ENCODE assay signal across 40 cellular contexts in genomic region chr13:107884564-107884963, GRCh38.
"Had no signal": no experiment of that assay in that cellular context is flagged by ENCODE, and none has a peak within 500 bp of the region (broad histone marks: within the 10 kb centered on the region; RNA-seq: fewer than 3 reads in every experiment).

No MANE protein-coding gene starts in this region.

- H3K27ac ChIP-seq: ascending aorta, cardiac muscle cell, WERI-Rb-1 had no signal

- H3K27me3 ChIP-seq: ascending aorta, body of pancreas, brain microvascular endothelial cell, cardiac muscle cell had no signal

- H3K9me3 Mint-ChIP-seq: activated CD4-positive, alpha-beta T cell treated with anti-CD3 and anti-CD28 coated beads, Interleukin-2, amount 10 ng/mL, durations not matched to agents 7 days and 5 days; activated T-helper 2 cell treated with anti-CD3 and anti-CD28 coated beads, Interferon-gamma antibody, Interleukin-2, Interleukin-4, amounts not matched to agents 10 μg/mL and 5 μg/mL and 100 μg/mL, durations not matched to agents 14 hours and 24 hours and 36 hours had no signal

- H3K4me1 ChIP-seq: ascending aorta, body of pancreas had no signal

- FAIRE-seq: bronchial epithelial cell, TTC549 had no signal

- DNase-seq: activated CD4-positive, alpha-beta memory T cell treated with anti-CD3 and anti-CD28 coated beads, Interleukin-2, amount 10 ng/mL, durations not matched to agents 7 days and 5 days; activated CD4-positive, alpha-beta T cell treated with anti-CD3 and anti-CD28 coated beads for 1 hour; activated CD4-positive, alpha-beta T cell treated with anti-CD3 and anti-CD28 coated beads for 36 hours; activated CD4-positive, alpha-beta T cell treated with anti-CD3 and anti-CD28 coated beads for 48 hours; activated CD4-positive, alpha-beta T cell treated with anti-CD3 and anti-CD28 coated beads, Interleukin-2, amount 10 ng/mL, durations not matched to agents 7 days and 5 days; activated CD4-positive, alpha-beta T cell treated with anti-CD3 and anti-CD28 coated beads, Interleukin-2, amount 50 U/mL, for 48 hours; activated CD4-positive, CD25-positive, alpha-beta regulatory T cell; activated CD8-positive, alpha-beta memory T cell treated with anti-CD3 and anti-CD28 coated beads for 24 hours; activated CD8-positive, alpha-beta memory T cell treated with anti-CD3 and anti-CD28 coated beads, Interleukin-2, amount 10 ng/mL, durations not matched to agents 7 days and 5 days; activated CD8-positive, alpha-beta memory T cell treated with anti-CD3 and anti-CD28 coated beads, Interleukin-2, amount 50 U/mL, for 48 hours; activated CD8-positive, alpha-beta T cell treated with anti-CD3 and anti-CD28 coated beads, Interleukin-2, amount 10 ng/mL, durations not matched to agents 7 days and 5 days; activated effector memory CD4-positive, alpha-beta T cell treated with Interleukin-2 at 50 U/mL for 16 hours; activated gamma-delta T cell; activated naive CD4-positive, alpha-beta T cell treated with anti-CD3 and anti-CD28 coated beads, Interleukin-2, amount 10 ng/mL, durations not matched to agents 7 days and 5 days; activated naive CD4-positive, alpha-beta T cell treated with Interleukin-2 at 50 U/mL for 16 hours; activated naive CD8-positive, alpha-beta T cell treated with anti-CD3 and anti-CD28 coated beads, Interleukin-2, amount 10 ng/mL, durations not matched to agents 7 days and 5 days; activated naive CD8-positive, alpha-beta T cell treated with anti-CD3 and anti-CD28 coated beads, Interleukin-2, amount 50 U/mL, for 24 hours; activated T-cell treated with anti-CD3 and anti-CD28 coated beads, Interleukin-2, amount 50 U/mL, for 24 hours; activated T-cell treated with anti-CD3 and anti-CD28 coated beads, Interleukin-2, amount 50 U/mL, for 48 hours; amygdala; anterior cingulate cortex; body of pancreas; brain microvascular endothelial cell; cerebellar nuclear complex; T-helper 1 cell; T-helper 2 cell; T-helper 9 cell; WERI-Rb-1 had no signal

- H3K27me3 Mint-ChIP-seq: activated CD4-positive, alpha-beta memory T cell treated with anti-CD3 and anti-CD28 coated beads, Interleukin-2, amount 10 ng/mL, durations not matched to agents 7 days and 5 days; activated CD4-positive, alpha-beta T cell treated with anti-CD3 and anti-CD28 coated beads for 36 hours; activated CD4-positive, alpha-beta T cell treated with anti-CD3 and anti-CD28 coated beads, Interleukin-2, amount 10 ng/mL, durations not matched to agents 7 days and 5 days; activated CD8-positive, alpha-beta memory T cell treated with anti-CD3 and anti-CD28 coated beads, Interleukin-2, amount 10 ng/mL, durations not matched to agents 7 days and 5 days; activated naive CD4-positive, alpha-beta T cell treated with anti-CD3 and anti-CD28 coated beads, Interleukin-2, amount 10 ng/mL, durations not matched to agents 7 days and 5 days; activated naive CD4-positive, alpha-beta T cell treated with anti-CD3 and anti-CD28 coated beads, Interleukin-2, amount 50 U/mL, for 24 hours; activated naive CD8-positive, alpha-beta T cell; activated naive CD8-positive, alpha-beta T cell treated with anti-CD3 and anti-CD28 coated beads, Interleukin-2, amount 10 ng/mL, durations not matched to agents 7 days and 5 days; activated naive CD8-positive, alpha-beta T cell treated with anti-CD3 and anti-CD28 coated beads, Interleukin-2, amount 50 U/mL, for 24 hours; activated T-cell treated with anti-CD3 and anti-CD28 coated beads, Interleukin-2, amount 50 U/mL, for 24 hours; central memory CD8-positive, alpha-beta T cell had no signal

- H3K9me3 ChIP-seq: ascending aorta, body of pancreas had no signal

- H3K36me3 Mint-ChIP-seq: activated CD8-positive, alpha-beta memory T cell treated with anti-CD3 and anti-CD28 coated beads, Interleukin-2, amount 10 ng/mL, durations not matched to agents 7 days and 5 days; activated naive CD4-positive, alpha-beta T cell treated with anti-CD3 and anti-CD28 coated beads, Interleukin-2, amount 10 ng/mL, durations not matched to agents 7 days and 5 days; activated naive CD4-positive, alpha-beta T cell treated with anti-CD3 and anti-CD28 coated beads, Interleukin-2, amount 50 U/mL, for 24 hours; activated naive CD8-positive, alpha-beta T cell; activated naive CD8-positive, alpha-beta T cell treated with anti-CD3 and anti-CD28 coated beads, Interleukin-2, amount 10 ng/mL, durations not matched to agents 7 days and 5 days had no signal

- H3K36me3 ChIP-seq: ascending aorta, brain microvascular endothelial cell, cardiac muscle cell, WERI-Rb-1 had no signal

- H3K4me3 ChIP-seq: ascending aorta, body of pancreas, cardiac muscle cell had no signal

- H3K27ac Mint-ChIP-seq: activated CD4-positive, alpha-beta memory T cell treated with anti-CD3 and anti-CD28 coated beads, Interleukin-2, amount 10 ng/mL, durations not matched to agents 7 days and 5 days; activated CD4-positive, alpha-beta T cell treated with anti-CD3 and anti-CD28 coated beads for 36 hours; activated CD4-positive, alpha-beta T cell treated with anti-CD3 and anti-CD28 coated beads, Interleukin-2, amount 10 ng/mL, durations not matched to agents 7 days and 5 days; activated CD8-positive, alpha-beta memory T cell treated with anti-CD3 and anti-CD28 coated beads, Interleukin-2, amount 10 ng/mL, durations not matched to agents 7 days and 5 days; activated CD8-positive, alpha-beta T cell treated with anti-CD3 and anti-CD28 coated beads, Interleukin-2, amount 10 ng/mL, durations not matched to agents 7 days and 5 days; activated naive CD4-positive, alpha-beta T cell treated with anti-CD3 and anti-CD28 coated beads, Interleukin-2, amount 10 ng/mL, durations not matched to agents 7 days and 5 days; activated naive CD4-positive, alpha-beta T cell treated with anti-CD3 and anti-CD28 coated beads, Interleukin-2, amount 50 U/mL, for 24 hours; activated naive CD8-positive, alpha-beta T cell; activated naive CD8-positive, alpha-beta T cell treated with anti-CD3 and anti-CD28 coated beads, Interleukin-2, amount 10 ng/mL, durations not matched to agents 7 days and 5 days; activated naive CD8-positive, alpha-beta T cell treated with anti-CD3 and anti-CD28 coated beads, Interleukin-2, amount 50 U/mL, for 24 hours; activated T-cell treated with anti-CD3 and anti-CD28 coated beads, Interleukin-2, amount 50 U/mL, for 24 hours; activated T-helper 2 cell treated with anti-CD3 and anti-CD28 coated beads, Interferon-gamma antibody, Interleukin-2, Interleukin-4, amounts not matched to agents 10 μg/mL and 5 μg/mL and 100 μg/mL, durations not matched to agents 14 hours and 24 hours and 36 hours; T-helper 1 cell treated with Interleukin-12 subunit alpha and Interleukin-12 subunit beta and Interleukin-4 antibody, amounts not matched to agents 30 μg/mL and 1 μg/mL, for 36 hours; T-helper 2 cell treated with Interferon-gamma antibody and Interleukin-4, amounts not matched to agents 5 μg/mL and 100 μg/mL, for 36 hours; WTC11 had no signal

- H3K4me3 Mint-ChIP-seq: activated CD4-positive, alpha-beta memory T cell treated with anti-CD3 and anti-CD28 coated beads, Interleukin-2, amount 10 ng/mL, durations not matched to agents 7 days and 5 days; activated CD4-positive, alpha-beta T cell treated with anti-CD3 and anti-CD28 coated beads for 36 hours; activated CD4-positive, alpha-beta T cell treated with anti-CD3 and anti-CD28 coated beads, Interleukin-2, amount 10 ng/mL, durations not matched to agents 7 days and 5 days; activated CD8-positive, alpha-beta memory T cell treated with anti-CD3 and anti-CD28 coated beads, Interleukin-2, amount 10 ng/mL, durations not matched to agents 7 days and 5 days; activated CD8-positive, alpha-beta T cell treated with anti-CD3 and anti-CD28 coated beads, Interleukin-2, amount 10 ng/mL, durations not matched to agents 7 days and 5 days; activated naive CD4-positive, alpha-beta T cell treated with anti-CD3 and anti-CD28 coated beads, Interleukin-2, amount 10 ng/mL, durations not matched to agents 7 days and 5 days; activated naive CD4-positive, alpha-beta T cell treated with anti-CD3 and anti-CD28 coated beads, Interleukin-2, amount 50 U/mL, for 24 hours; activated naive CD8-positive, alpha-beta T cell; activated naive CD8-positive, alpha-beta T cell treated with anti-CD3 and anti-CD28 coated beads, Interleukin-2, amount 10 ng/mL, durations not matched to agents 7 days and 5 days; activated naive CD8-positive, alpha-beta T cell treated with anti-CD3 and anti-CD28 coated beads, Interleukin-2, amount 50 U/mL, for 24 hours; activated T-cell treated with anti-CD3 and anti-CD28 coated beads, Interleukin-2, amount 50 U/mL, for 24 hours; central memory CD8-positive, alpha-beta T cell; T-helper 1 cell treated with Interleukin-12 subunit alpha and Interleukin-12 subunit beta and Interleukin-4 antibody, amounts not matched to agents 30 μg/mL and 1 μg/mL, for 36 hours; T-helper 2 cell treated with Interferon-gamma antibody and Interleukin-4, amounts not matched to agents 5 μg/mL and 100 μg/mL, for 36 hours; WTC11 had no signal

- H3K4me1 Mint-ChIP-seq: activated CD4-positive, alpha-beta memory T cell treated with anti-CD3 and anti-CD28 coated beads, Interleukin-2, amount 10 ng/mL, durations not matched to agents 7 days and 5 days; activated CD4-positive, alpha-beta T cell treated with anti-CD3 and anti-CD28 coated beads for 36 hours; activated CD4-positive, alpha-beta T cell treated with anti-CD3 and anti-CD28 coated beads, Interleukin-2, amount 10 ng/mL, durations not matched to agents 7 days and 5 days; activated CD8-positive, alpha-beta memory T cell treated with anti-CD3 and anti-CD28 coated beads, Interleukin-2, amount 10 ng/mL, durations not matched to agents 7 days and 5 days; activated naive CD4-positive, alpha-beta T cell treated with anti-CD3 and anti-CD28 coated beads, Interleukin-2, amount 10 ng/mL, durations not matched to agents 7 days and 5 days; activated naive CD4-positive, alpha-beta T cell treated with anti-CD3 and anti-CD28 coated beads, Interleukin-2, amount 50 U/mL, for 24 hours; activated naive CD8-positive, alpha-beta T cell treated with anti-CD3 and anti-CD28 coated beads, Interleukin-2, amount 10 ng/mL, durations not matched to agents 7 days and 5 days; activated naive CD8-positive, alpha-beta T cell treated with anti-CD3 and anti-CD28 coated beads, Interleukin-2, amount 50 U/mL, for 24 hours; central memory CD8-positive, alpha-beta T cell; WTC11 had no signal

- ATAC-seq: activated CD4-positive, alpha-beta T cell treated with anti-CD3 and anti-CD28 coated beads for 36 hours; activated CD4-positive, CD25-positive, alpha-beta regulatory T cell treated with anti-CD3 and anti-CD28 coated beads, Interleukin-2, amount 50 U/mL, for 24 hours; activated CD8-positive, alpha-beta memory T cell treated with anti-CD3 and anti-CD28 coated beads, Interleukin-2, amount 10 ng/mL, durations not matched to agents 7 days and 5 days; activated CD8-positive, alpha-beta T cell treated with anti-CD3 and anti-CD28 coated beads, Interleukin-2, amount 10 ng/mL, durations not matched to agents 7 days and 5 days; activated naive CD8-positive, alpha-beta T cell treated with anti-CD3 and anti-CD28 coated beads, Interleukin-2, amount 50 U/mL, for 24 hours; body of pancreas; WTC11 had no signal
